Comparison of ENCODE assay signal across 29 cellular contexts in genomic region chr14:33805593-33805992, GRCh38.
"Had no signal": no experiment of that assay in that cellular context is flagged by ENCODE, and none has a peak within 500 bp of the region (broad histone marks: within the 10 kb centered on the region; RNA-seq: fewer than 3 reads in every experiment).

No MANE protein-coding gene starts in this region.

- H3K27ac ChIP-seq: SK-N-MC had no signal

- DNase-seq: activated B cell treated with CpG ODN at 0.5 μM for 24 hours; activated CD4-positive, alpha-beta T cell treated with anti-CD3 and anti-CD28 coated beads for 1 hour; activated CD4-positive, alpha-beta T cell treated with anti-CD3 and anti-CD28 coated beads, Interleukin-2, amount 10 ng/mL, durations not matched to agents 24 days and 14 days; activated CD4-positive, alpha-beta T cell treated with anti-CD3 and anti-CD28 coated beads, Interleukin-2, amount 50 U/mL, for 48 hours; activated CD8-positive, alpha-beta memory T cell treated with anti-CD3 and anti-CD28 coated beads, Interleukin-2, amount 10 ng/mL, durations not matched to agents 7 days and 5 days; activated effector memory CD4-positive, alpha-beta T cell treated with Interleukin-2 at 50 U/mL for 16 hours; activated naive CD4-positive, alpha-beta T cell; activated naive CD8-positive, alpha-beta T cell treated with anti-CD3 and anti-CD28 coated beads, Interleukin-2, amount 50 U/mL, for 24 hours; activated T-cell treated with anti-CD3 and anti-CD28 coated beads, Interleukin-2, amount 50 U/mL, for 24 hours; amniotic stem cell; central memory CD4-positive, alpha-beta T cell; IMR-90; KG1; MG63; MV-4-11; NCI-H1092 treated with DMSO at 0.1 percent for 48 hours; NCI-H1417 treated with DMSO at 0.1 percent for 48 hours; NCI-H1694; NCI-H2081; NCI-H2227 treated with DMSO at 0.1 percent for 48 hours; NCI-H446 treated with DMSO at 0.1 percent for 48 hours; NCI-H524 treated with DMSO at 0.1 percent for 48 hours; NCI-H748 treated with DMSO at 0.1 percent for 48 hours; RPMI8226; T-cell; T-helper 2 cell; T1000 had no signal

- H3K4me3 ChIP-seq: MG63, SK-N-MC had no signal

- H3K36me3 ChIP-seq: MG63 had no signal

- H3K27me3 ChIP-seq: MG63 had no signal

- H3K9me3 ChIP-seq: MG63 had no signal

- ATAC-seq: activated CD8-positive, alpha-beta memory T cell treated with anti-CD3 and anti-CD28 coated beads, Interleukin-2, amount 10 ng/mL, durations not matched to agents 7 days and 5 days; activated naive CD8-positive, alpha-beta T cell treated with anti-CD3 and anti-CD28 coated beads, Interleukin-2, amount 50 U/mL, for 24 hours; Right ventricle myocardium inferior; T-cell had no signal
